In genomic region chr1:9182784-9183257, GRCh38 we compare ENCODE assay signal across 9 cellular contexts. TPM values are rescaled to one million over a fixed set of nuclear protein-coding genes. Genes with fewer than 3 reads are reported as not detected.
DNase-seq lines count a peak whose midpoint lies in the region; ATAC-seq, FAIRE-seq and TF ChIP-seq lines count a peak whose summit lies in the region.
"Had no signal": no experiment of that assay in that cellular context is flagged by ENCODE, and none has a peak within 500 bp of the region (broad histone marks: within the 10 kb centered on the region; RNA-seq: fewer than 3 reads in every experiment).

No MANE protein-coding gene starts in this region.

- TF ChIP-seq CTCF in A549 (IDR thresholded peaks at IDR 0.05) (no peak), GM23338 (conservative IDR thresholded peaks at IDR 0.05; ENCODE audit: low read depth in 2 of 2) (no peak), mammary epithelial cell (conservative IDR thresholded peaks at IDR 0.05 in 1 of 2, IDR thresholded peaks at IDR 0.05 in 1 of 2; ENCODE audit: extremely low read depth in 1 of 2, insufficient read depth in 1 of 2, low read depth in 1 of 2, low read length in 2 of 2) (no peak), uterus (IDR thresholded peaks at IDR 0.05) (no peak)
- no peak for TF ChIP-seq CTCF in CD4-positive, alpha-beta T cell (IDR thresholded peaks at IDR 0.05)

- no peak for TF ChIP-seq EP300 in A549 (IDR thresholded peaks at IDR 0.05)

- CTCF ChIA-PET in A549 (lab: Yijun Ruan, JAX) (interaction anchor here (0.7 to 2.6 kb wide), 4 partner anchors 11 to 106 kb away, joined by 3 to 20 read pairs (median 4); no protein-coding TSS in a partner anchor), mammary epithelial cell (lab: Charles Lee; ENCODE audit: low non-redundant PET) (no interaction called here)
- CTCF ChIA-PET in CD4-positive, alpha-beta T cell (lab: Charles Lee), result no interaction called here

- H3K9ac ChIP-seq in mammary epithelial cell (ENCODE audit: insufficient read depth, low read length), result peak overlapping the region; percentile 96

- intact Hi-C loops in mammary epithelial cell (cut with micrococcal nuclease), result loop anchor here (5.0 kb wide), 2 partner anchors 41 to 309 kb away; no protein-coding TSS in a partner anchor
- intact Hi-C loops in uterus (cut with DNase I; ENCODE audit: low total_unique reads), result no loop called here
- intact Hi-C loops in CD4-positive, alpha-beta T cell (cut with DNase I, micrococcal nuclease), result no loop called here

- H3K27ac ChIP-seq in A549 (peak overlapping the region; percentile 93 to 100), GM23338 (ENCODE audit: low read depth) (no peak overlapping the region), mammary epithelial cell (ENCODE audit: insufficient read depth, low read depth, low read length) (peak overlapping the region; percentile 91), uterus (peak overlapping the region; percentile 71 to 75)
- no peak overlapping the region for H3K27ac ChIP-seq in CD4-positive, alpha-beta T cell (ENCODE audit: low read depth, low read length)

- in situ Hi-C loops in mammary epithelial cell (cut with MboI; ENCODE audit: low sequenced_read_pairs in 2 of 2), result loop anchor here in 1 of 2 donors (25.0 kb wide), 1 partner anchor 271 kb away; no protein-coding TSS in a partner anchor

- H3K4me3 ChIP-seq in A549 (peak overlapping the region; percentile 68), GM23338 (peak overlapping the region; percentile 93), mammary epithelial cell (replicated peaks in 1 of 3; ENCODE audit: insufficient read depth in 1 of 3, low read depth in 2 of 3, low read length in 3 of 3) (peak overlapping the region; percentile 92 to 98 (median 94)), uterus (peak overlapping the region; percentile 73 to 80)

- WGBS in A549 (ENCODE audit: missing lambda C conversion rate), result 38% methylated on average over 14 of the region's 47 CpGs
- WGBS in mammary epithelial cell (ENCODE audit: low coverage, missing lambda C conversion rate), result 3% methylated on average over 5 of the region's 47 CpGs

- TF ChIP-seq RAD21 in A549 (conservative IDR thresholded peaks at IDR 0.05 in 1 of 2, IDR thresholded peaks at IDR 0.05 in 1 of 2), result no peak

- ATAC-seq in A549, result peak in 1 of 2 experiments; percentile 7; a peak in 1 of 6 replicates
- peak; percentile 10 for ATAC-seq in GM23338
- no peak for ATAC-seq in memory B cell (ENCODE audit: low read depth)
- no peak for ATAC-seq in CD4-positive, alpha-beta T cell (ENCODE audit: poor library complexity)

- H3K27me3 ChIP-seq in GM23338 (ENCODE audit: insufficient read depth), result peaks cover 27% of the 10 kb centered on the region
- no peaks in the 10 kb centered on the region for H3K27me3 ChIP-seq in mammary epithelial cell (ENCODE audit: insufficient read depth, low read length)
- no peaks in the 10 kb centered on the region for H3K27me3 ChIP-seq in uterus
- peaks cover 27% of the 10 kb centered on the region for H3K27me3 ChIP-seq in CD4-positive, alpha-beta T cell (ENCODE audit: control insufficient read depth, insufficient read depth, low read length)

- no peaks in the 10 kb centered on the region for H3K9me3 ChIP-seq in A549
- no peaks in the 10 kb centered on the region for H3K9me3 ChIP-seq in mammary epithelial cell (replicated peaks; ENCODE audit: insufficient read depth, low read length)
- H3K9me3 ChIP-seq in uterus, result no peaks in the 10 kb centered on the region
- H3K9me3 ChIP-seq in CD4-positive, alpha-beta T cell (ENCODE audit: control insufficient read depth, low read length), result no peaks in the 10 kb centered on the region

- peaks cover 30% of the 10 kb centered on the region for H3K27me3 Mint-ChIP-seq in GM23338 (ENCODE audit: insufficient read depth, low read depth, poor library complexity)
- H3K27me3 Mint-ChIP-seq in memory B cell, result peaks cover 14% of the 10 kb centered on the region
- peaks cover 45% of the 10 kb centered on the region for H3K27me3 Mint-ChIP-seq in CD4-positive, alpha-beta T cell

- no peaks in the 10 kb centered on the region for H3K9me2 ChIP-seq in GM23338 (ENCODE audit: insufficient read depth)

- H3K4me2 ChIP-seq in A549, result peak overlapping the region; percentile 94
- H3K4me2 ChIP-seq in GM23338, result peak overlapping the region; percentile 98
- peak overlapping the region; percentile 91 for H3K4me2 ChIP-seq in mammary epithelial cell (ENCODE audit: insufficient read depth, low read depth, low read length)

- H3K4me1 Mint-ChIP-seq in GM23338, result peaks cover 31% of the 10 kb centered on the region
- peaks cover 13% of the 10 kb centered on the region for H3K4me1 Mint-ChIP-seq in memory B cell
- peaks cover 6% of the 10 kb centered on the region for H3K4me1 Mint-ChIP-seq in CD4-positive, alpha-beta T cell (ENCODE audit: low read depth)

- H3K9me3 Mint-ChIP-seq in GM23338 (no peaks in the 10 kb centered on the region), memory B cell (no peaks in the 10 kb centered on the region)
- no peaks in the 10 kb centered on the region for H3K9me3 Mint-ChIP-seq in CD4-positive, alpha-beta T cell

- dilution Hi-C loops in mammary epithelial cell (cut with HindIII; ENCODE audit: low sequenced_read_pairs), result no loop called here

- DNase-seq in A549 (ENCODE audit: low read depth in 1 of 2, low spot score in 1 of 2), result no peak
- DNase-seq in GM23338 (ENCODE audit: low spot score), result peak; percentile 43
- no peak for DNase-seq in mammary epithelial cell
- DNase-seq in memory B cell (ENCODE audit: low spot score in 2 of 2), result no peak
- DNase-seq in uterus, result no peak
- no peak for DNase-seq in NCI-H1436 (lab: John Stamatoyannopoulos, UW)
- no peak for DNase-seq in CD4-positive, alpha-beta T cell
- no peak for DNase-seq in NCI-H510A treated with DMSO at 0.1 percent for 48 hours (lab: John Stamatoyannopoulos, UW)

- peaks cover 25% of the 10 kb centered on the region for H3K36me3 Mint-ChIP-seq in GM23338 (ENCODE audit: low read depth)
- H3K36me3 Mint-ChIP-seq in memory B cell, result no peaks in the 10 kb centered on the region
- no peaks in the 10 kb centered on the region for H3K36me3 Mint-ChIP-seq in CD4-positive, alpha-beta T cell (ENCODE audit: low read depth)

- H4K20me1 ChIP-seq in GM23338 (replicated peaks; ENCODE audit: insufficient read depth) (peaks cover 7% of the 10 kb centered on the region; the same call in 1 of the 2 replicates), mammary epithelial cell (ENCODE audit: insufficient read depth, low read length) (peaks cover 3% of the 10 kb centered on the region)

- H3F3A ChIP-seq in GM23338 (replicated peaks; ENCODE audit: low read depth), result peaks cover 4% of the 10 kb centered on the region

- H3K4me1 ChIP-seq in A549, result peaks cover 35% of the 10 kb centered on the region
- H3K4me1 ChIP-seq in GM23338 (ENCODE audit: insufficient read depth), result peaks cover 18% of the 10 kb centered on the region
- peaks cover 27% of the 10 kb centered on the region for H3K4me1 ChIP-seq in mammary epithelial cell (ENCODE audit: insufficient read depth, low read length)
- peaks cover 0 to 7% of the 10 kb centered on the region in 2 donors for H3K4me1 ChIP-seq in uterus

- FAIRE-seq in A549 (lab: Jason Lieb, UNC), result no peak
- FAIRE-seq: GM18507 had no signal

- POLR2A ChIA-PET in A549 (lab: Yijun Ruan, JAX), result interaction anchor here (0.6 kb wide), 1 partner anchor 19 kb away, joined by 3 read pairs; no protein-coding TSS in a partner anchor
- POLR2A ChIA-PET in CD4-positive, alpha-beta T cell (lab: Charles Lee), result no interaction called here

- peak overlapping the region; percentile 69 for H2AFZ ChIP-seq in GM23338
- H2AFZ ChIP-seq in mammary epithelial cell (ENCODE audit: low read depth, low read length), result peak overlapping the region; percentile 91

- H3K27ac Mint-ChIP-seq in GM23338 (no peak overlapping the region), memory B cell (no peak overlapping the region)
- H3K27ac Mint-ChIP-seq in CD4-positive, alpha-beta T cell, result no peak overlapping the region

- H3K79me2 ChIP-seq in GM23338 (replicated peaks; ENCODE audit: insufficient read depth), result peaks cover 39% of the 10 kb centered on the region
- peaks cover 65% of the 10 kb centered on the region for H3K79me2 ChIP-seq in mammary epithelial cell (ENCODE audit: insufficient read depth, low read length)

- H3K4me3 Mint-ChIP-seq in GM23338 (peak overlapping the region; percentile 86), memory B cell (peak overlapping the region; percentile 72)
- H3K4me3 Mint-ChIP-seq in CD4-positive, alpha-beta T cell, result no peak overlapping the region

- TF ChIP-seq POLR2A in A549 (IDR thresholded peaks at IDR 0.05; ENCODE audit: low read length) (no peak), uterus (IDR thresholded peaks at IDR 0.05) (no peak)

- BruUV-seq in mammary epithelial cell (replicated peaks; lab: Mats Ljungman, UMichigan), result no TSS peak

- H3K36me3 ChIP-seq in GM23338 (ENCODE audit: insufficient read depth), result peaks cover 4% of the 10 kb centered on the region; the same call in 1 of the 2 replicates
- H3K36me3 ChIP-seq in mammary epithelial cell (ENCODE audit: insufficient read depth, low read length), result peaks cover 5% of the 10 kb centered on the region
- no peaks in the 10 kb centered on the region for H3K36me3 ChIP-seq in uterus

RNA-seq across cellular contexts. Expression of gene H6PD, which starts 51.8 kb away (rescaled TPM):
- polyA plus RNA-seq in A549 (2011; rRNA removed) (7.9 and 9.8 TPM in 2 replicates), A549 (2017; fragmentation: RNase III; extraction: RNeasy Plus Mini Kit Qiagen cat#74134 plus additional on column Dnase treatment) (4.6 to 6.4 TPM (median 6.0 TPM) in 3 replicates), GM23338 (2016; fragmentation: Nextera tagmentation; extraction: Ambion mirVana) (0.99 and 1.2 TPM in 2 replicates), mammary epithelial cell (5.4 TPM)
- polyA plus RNA-seq in A549 (2012; cell fraction: cytosol; rRNA removed), result 3.7 and 6.0 TPM in 2 replicates
- 12.0 and 12.4 TPM in 2 replicates for polyA plus RNA-seq in A549 (2012; cell fraction: nucleus; rRNA removed)
- polyA minus RNA-seq in A549 (2011; rRNA and poly(A)+ RNA removed), result 8.7 and 10.4 TPM in 2 replicates
- total RNA-seq in GM23338 (2014; rRNA removed; shearing (Covaris generic)), result 4.2 and 4.7 TPM in 2 replicates
- total RNA-seq in mammary epithelial cell (10 to 100 TPM; 12.6 to 18.0 TPM), uterus (100 to 1,000 TPM in 1 of 4 donors, 10 to 100 TPM in 3; 28.4 to 107 (median 49.7) TPM)
- 12.0 TPM for polyA minus RNA-seq in mammary epithelial cell
- total RNA-seq in CD4-positive, alpha-beta T cell, result 10 to 100 TPM; 13.6 to 13.9 TPM

RNA-seq across cellular contexts. Expression of gene GPR157, which starts 53.9 kb away (rescaled TPM):
- 3.6 and 3.7 TPM in 2 replicates for polyA plus RNA-seq in A549 (2011; rRNA removed)
- 1.5 and 1.9 TPM in 2 replicates for polyA plus RNA-seq in A549 (2012; cell fraction: cytosol; rRNA removed)
- 4.2 and 4.4 TPM in 2 replicates for polyA plus RNA-seq in A549 (2012; cell fraction: nucleus; rRNA removed)
- 2.8 to 4.8 TPM (median 4.7 TPM) in 3 replicates for polyA plus RNA-seq in A549 (2017; fragmentation: RNase III; extraction: RNeasy Plus Mini Kit Qiagen cat#74134 plus additional on column Dnase treatment)
- 4.5 and 27.1 TPM in 2 replicates for polyA minus RNA-seq in A549 (2011; rRNA and poly(A)+ RNA removed)
- 3.9 and 4.2 TPM in 2 replicates for total RNA-seq in GM23338 (2014; rRNA removed; shearing (Covaris generic))
- polyA plus RNA-seq in GM23338 (2016; fragmentation: Nextera tagmentation; extraction: Ambion mirVana), result 0.81 and 0.85 TPM in 2 replicates
- total RNA-seq in mammary epithelial cell, result 10 to 100 TPM in 1 of 2 donors, 1 to 10 TPM in 1; 7.2 to 10.4 TPM
- 2.3 TPM for polyA plus RNA-seq in mammary epithelial cell
- 16.1 TPM for polyA minus RNA-seq in mammary epithelial cell
- total RNA-seq in uterus, result 10 to 100 TPM in 1 of 4 donors, 1 to 10 TPM in 2, under 1 TPM in 1; 0.59 to 10.7 (median 2.2) TPM
- total RNA-seq in CD4-positive, alpha-beta T cell, result 1 to 10 TPM; 2.1 to 5.1 TPM

Comparison
In these comparisons a context has a peak if more than half of its experiments do, and no peak if none do; other contexts are left out.
1. H3K27ac ChIP-seq: peak in A549 (2 of 2), mammary epithelial cell (single experiment) and uterus (2 of 2); none in GM23338 (single experiment) and CD4-positive, alpha-beta T cell (single experiment).
2. Peak in every context shown above with its lines, with median percentiles within 50 percentile points of each other: H3K4me2 ChIP-seq and H3K4me3 ChIP-seq.